Comparison of ENCODE assay signal across 12 cellular contexts in the genomic region with DNA sequence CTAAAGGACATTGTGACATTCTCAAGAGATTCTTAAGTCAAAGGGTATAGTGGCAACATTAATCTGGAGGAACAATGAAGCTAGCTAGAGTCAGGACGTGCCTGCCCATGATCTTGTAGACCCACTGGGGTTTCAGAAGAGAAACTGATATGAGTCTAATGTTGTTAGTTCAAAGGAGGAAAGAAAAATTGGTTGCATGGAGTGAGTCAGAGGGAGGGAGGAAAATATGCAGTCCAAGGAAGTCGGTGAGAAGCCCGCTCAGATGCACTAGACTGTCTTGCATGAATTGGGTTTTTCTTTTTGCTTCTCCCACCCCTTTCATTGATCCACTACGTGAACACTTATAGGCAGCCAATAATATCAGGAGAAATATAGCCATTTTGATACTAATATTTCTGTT. TPM values are rescaled to one million over a fixed set of nuclear protein-coding genes. Genes with fewer than 3 reads are reported as not detected.
DNase-seq lines count a peak whose midpoint lies in the region; ATAC-seq and TF ChIP-seq lines count a peak whose summit lies in the region.
"Had no signal": no experiment of that assay in that cellular context is flagged by ENCODE, and none has a peak within 500 bp of the region (broad histone marks: within the 10 kb centered on the region; RNA-seq: fewer than 3 reads in every experiment).

No MANE protein-coding gene starts in this region.

- no peaks in the 10 kb centered on the region for H3K9me3 Mint-ChIP-seq in activated CD8-positive, alpha-beta T cell treated with anti-CD3 and anti-CD28 coated beads for 36 hours
- no peaks in the 10 kb centered on the region for H3K9me3 Mint-ChIP-seq in activated CD8-positive, alpha-beta T cell treated with anti-CD3 and anti-CD28 coated beads, Interleukin-2, amount 10 ng/mL, durations not matched to agents 7 days and 5 days (ENCODE audit: insufficient read depth)
- no peaks in the 10 kb centered on the region for H3K9me3 Mint-ChIP-seq in stimulated activated naive CD8-positive, alpha-beta T cell treated with anti-CD3 and anti-CD28 coated beads, Interleukin-15, amount 100 ng/mL, for 72 hours

- peak; percentile 34 for ATAC-seq in activated CD8-positive, alpha-beta T cell treated with anti-CD3 and anti-CD28 coated beads for 36 hours
- no peak for ATAC-seq in activated CD8-positive, alpha-beta T cell treated with anti-CD3 and anti-CD28 coated beads, Interleukin-2, amount 10 ng/mL, durations not matched to agents 7 days and 5 days
- peak; percentile 49 for ATAC-seq in SK-N-SH treated with all-trans-retinoic acid at 6 μM for 48 hours
- peak; percentile 31 for ATAC-seq in stimulated activated naive CD8-positive, alpha-beta T cell treated with anti-CD3 and anti-CD28 coated beads, Interleukin-15, amount 100 ng/mL, for 72 hours

- no peaks in the 10 kb centered on the region for H3K36me3 Mint-ChIP-seq in activated CD8-positive, alpha-beta T cell treated with anti-CD3 and anti-CD28 coated beads for 36 hours (ENCODE audit: low read depth)
- H3K36me3 Mint-ChIP-seq in activated CD8-positive, alpha-beta T cell treated with anti-CD3 and anti-CD28 coated beads, Interleukin-2, amount 10 ng/mL, durations not matched to agents 7 days and 5 days (ENCODE audit: low read depth): no peaks in the 10 kb centered on the region

- CTCF ChIA-PET in activated CD8-positive, alpha-beta T cell treated with anti-CD3 and anti-CD28 coated beads for 36 hours (lab: Charles Lee): no interaction called here
- CTCF ChIA-PET in activated CD8-positive, alpha-beta T cell treated with anti-CD3 and anti-CD28 coated beads, Interleukin-2, amount 10 ng/mL, durations not matched to agents 7 days and 5 days (lab: Charles Lee): no interaction called here

- intact Hi-C loops in activated CD8-positive, alpha-beta T cell treated with anti-CD3 and anti-CD28 coated beads for 36 hours (cut with micrococcal nuclease): no loop called here

- no peak overlapping the region for H3K4me3 Mint-ChIP-seq in activated CD8-positive, alpha-beta T cell treated with anti-CD3 and anti-CD28 coated beads for 36 hours
- no peak overlapping the region for H3K4me3 Mint-ChIP-seq in activated CD8-positive, alpha-beta T cell treated with anti-CD3 and anti-CD28 coated beads, Interleukin-2, amount 10 ng/mL, durations not matched to agents 7 days and 5 days
- no peak overlapping the region for H3K4me3 Mint-ChIP-seq in stimulated activated naive CD8-positive, alpha-beta T cell treated with anti-CD3 and anti-CD28 coated beads, Interleukin-15, amount 100 ng/mL, for 72 hours

- no peak for DNase-seq in activated CD8-positive, alpha-beta T cell treated with anti-CD3 and anti-CD28 coated beads for 36 hours
- DNase-seq in activated CD8-positive, alpha-beta T cell treated with anti-CD3 and anti-CD28 coated beads, Interleukin-2, amount 10 ng/mL, durations not matched to agents 7 days and 5 days: no peak
- DNase-seq in fibroblast of pulmonary artery (ENCODE audit: low read depth) (peak; percentile 45), SKM-1 treated with dmso at 0.1 percent for 144 hours (lab: John Stamatoyannopoulos, UW; ENCODE audit: unreplicated experiment) (no peak), NCI-H128 (lab: John Stamatoyannopoulos, UW; ENCODE audit: unreplicated experiment) (no peak), COLO668 (lab: John Stamatoyannopoulos, UW; ENCODE audit: unreplicated experiment) (no peak)
- no peak for DNase-seq in stimulated activated naive CD8-positive, alpha-beta T cell treated with anti-CD3 and anti-CD28 coated beads, Interleukin-15, amount 100 ng/mL, for 72 hours
- DNase-seq: activated CD8-positive, alpha-beta memory T cell treated with anti-CD3 and anti-CD28 coated beads, Interleukin-2, amount 50 U/mL, for 4 hours; left ventricle myocardium inferior; NCI-H1930 had no signal

- H3K27me3 Mint-ChIP-seq in activated CD8-positive, alpha-beta T cell treated with anti-CD3 and anti-CD28 coated beads for 36 hours: peaks cover 22% of the 10 kb centered on the region
- peaks cover 22% of the 10 kb centered on the region for H3K27me3 Mint-ChIP-seq in activated CD8-positive, alpha-beta T cell treated with anti-CD3 and anti-CD28 coated beads, Interleukin-2, amount 10 ng/mL, durations not matched to agents 7 days and 5 days (ENCODE audit: low read depth)
- peaks cover 58% of the 10 kb centered on the region for H3K27me3 Mint-ChIP-seq in stimulated activated naive CD8-positive, alpha-beta T cell treated with anti-CD3 and anti-CD28 coated beads, Interleukin-15, amount 100 ng/mL, for 72 hours

- no peak overlapping the region for H3K4me3 ChIP-seq in fibroblast of pulmonary artery (replicated peaks; ENCODE audit: low read depth, low read length)
- H3K4me3 ChIP-seq: left ventricle myocardium inferior had no signal

- POLR2A ChIA-PET in activated CD8-positive, alpha-beta T cell treated with anti-CD3 and anti-CD28 coated beads for 36 hours (lab: Charles Lee): no interaction called here
- POLR2A ChIA-PET in activated CD8-positive, alpha-beta T cell treated with anti-CD3 and anti-CD28 coated beads, Interleukin-2, amount 10 ng/mL, durations not matched to agents 7 days and 5 days (lab: Charles Lee): no interaction called here

- H3K4me1 Mint-ChIP-seq in activated CD8-positive, alpha-beta T cell treated with anti-CD3 and anti-CD28 coated beads for 36 hours (ENCODE audit: low read depth): peaks cover 4% of the 10 kb centered on the region
- H3K4me1 Mint-ChIP-seq in activated CD8-positive, alpha-beta T cell treated with anti-CD3 and anti-CD28 coated beads, Interleukin-2, amount 10 ng/mL, durations not matched to agents 7 days and 5 days (ENCODE audit: low read depth): no peaks in the 10 kb centered on the region
- H3K4me1 Mint-ChIP-seq in stimulated activated naive CD8-positive, alpha-beta T cell treated with anti-CD3 and anti-CD28 coated beads, Interleukin-15, amount 100 ng/mL, for 72 hours: no peaks in the 10 kb centered on the region

- no peak for TF ChIP-seq CTCF in activated CD8-positive, alpha-beta T cell treated with anti-CD3 and anti-CD28 coated beads for 36 hours (IDR thresholded peaks at IDR 0.05)
- no peak for TF ChIP-seq CTCF in fibroblast of pulmonary artery (IDR thresholded peaks at IDR 0.05; ENCODE audit: low read length, missing control alignments)

- H3K27ac Mint-ChIP-seq in activated CD8-positive, alpha-beta T cell treated with anti-CD3 and anti-CD28 coated beads for 36 hours: no peak overlapping the region
- H3K27ac Mint-ChIP-seq in activated CD8-positive, alpha-beta T cell treated with anti-CD3 and anti-CD28 coated beads, Interleukin-2, amount 10 ng/mL, durations not matched to agents 7 days and 5 days: no peak overlapping the region
- no peak overlapping the region for H3K27ac Mint-ChIP-seq in stimulated activated naive CD8-positive, alpha-beta T cell treated with anti-CD3 and anti-CD28 coated beads, Interleukin-15, amount 100 ng/mL, for 72 hours

TF ChIP-seq in SK-N-SH treated with all-trans-retinoic acid at 6 μM for 48 hours, 23 proteins besides CTCF, POLR2A, EP300 and RAD21:
- TF ChIP-seq ZNF8 (CRISPR knock-in tag; IDR thresholded peaks at IDR 0.05): no peak
- no peak for TF ChIP-seq GLIS3 (CRISPR knock-in tag; IDR thresholded peaks at IDR 0.05)

RNA-seq across cellular contexts. Expression of gene SYT14, which starts 53.8 kb away (rescaled TPM):
- not detected for total RNA-seq in activated CD8-positive, alpha-beta T cell treated with anti-CD3 and anti-CD28 coated beads for 36 hours
- total RNA-seq in activated CD8-positive, alpha-beta T cell treated with anti-CD3 and anti-CD28 coated beads, Interleukin-2, amount 10 ng/mL, durations not matched to agents 7 days and 5 days: not detected
- total RNA-seq: left ventricle myocardium inferior; T-helper 2 cell treated with Interferon-gamma antibody and Interleukin-4, amounts not matched to agents 100 ng/mL and 5 ng/mL, for 36 hours had no signal

RNA-seq across cellular contexts. Expression of gene UTP25, which starts 56.5 kb away (rescaled TPM):
- 1 to 10 TPM; 8.9 to 9.5 TPM for total RNA-seq in activated CD8-positive, alpha-beta T cell treated with anti-CD3 and anti-CD28 coated beads for 36 hours
- total RNA-seq in activated CD8-positive, alpha-beta T cell treated with anti-CD3 and anti-CD28 coated beads, Interleukin-2, amount 10 ng/mL, durations not matched to agents 7 days and 5 days: 1 to 10 TPM; 6.3 to 6.5 TPM
